8 cellular contexts compared by ENCODE assay signal in genomic region chr7:149690688-149691446, GRCh38.
DNase-seq lines count a peak whose midpoint lies in the region.

No MANE protein-coding gene starts in this region.

- H3K4me2 ChIP-seq in BLaER1 treated with 17β-estradiol and CSF1 and Interleukin-3, amounts not matched to agents 10 nM and 100 nM, result peak overlapping the region in 7 of 11 experiments; percentile 1 to 44 (median 18); a peak in 7 of 22 replicates

- peaks cover 0 to 5% (median 0%) of the 10 kb centered on the region in 11 experiments; a peak in 2 of 22 replicates for H3K27me3 ChIP-seq in BLaER1 treated with 17β-estradiol and CSF1 and Interleukin-3, amounts not matched to agents 10 nM and 100 nM
- H3K27me3 ChIP-seq in HUES48 (ENCODE audit: control insufficient read depth, insufficient read depth, low read length), result peaks cover 7% of the 10 kb centered on the region; the same call in 1 of the 2 replicates
- peaks cover 11% of the 10 kb centered on the region for H3K27me3 ChIP-seq in iPS-20b (ENCODE audit: insufficient read depth, low read length)

- H3K27ac ChIP-seq in BLaER1 treated with 17β-estradiol and CSF1 and Interleukin-3, amounts not matched to agents 10 nM and 100 nM, result no peak overlapping the region
- H3K27ac ChIP-seq in HUES48 (ENCODE audit: low read depth, low read length), result peak overlapping the region; percentile 19
- no peak overlapping the region for H3K27ac ChIP-seq in iPS-20b (ENCODE audit: low read length)

- DNase-seq in UCSD-AML1 (lab: John Stamatoyannopoulos, UW; ENCODE audit: unreplicated experiment) (peak; percentile 79), NCI-H2196 (lab: John Stamatoyannopoulos, UW; ENCODE audit: unreplicated experiment) (no peak), medulla oblongata (ENCODE audit: extremely low spot score) (no peak), cerebellum (ENCODE audit: low spot score) (no peak), NCI-H2029 (lab: John Stamatoyannopoulos, UW) (no peak)

- no peaks in the 10 kb centered on the region for H3K36me3 ChIP-seq in BLaER1 treated with 17β-estradiol and CSF1 and Interleukin-3, amounts not matched to agents 10 nM and 100 nM
- H3K36me3 ChIP-seq in HUES48 (ENCODE audit: control insufficient read depth, insufficient read depth, low read length) (no peaks in the 10 kb centered on the region), iPS-20b (ENCODE audit: insufficient read depth, low read depth, low read length) (no peaks in the 10 kb centered on the region)

- peaks cover 0 to 10% (median 6%) of the 10 kb centered on the region in 10 experiments; a peak in 7 of 20 replicates for H3K4me1 ChIP-seq in BLaER1 treated with 17β-estradiol and CSF1 and Interleukin-3, amounts not matched to agents 10 nM and 100 nM
- H3K4me1 ChIP-seq in HUES48 (ENCODE audit: control insufficient read depth, insufficient read depth, low read length) (peaks cover 15% of the 10 kb centered on the region), iPS-20b (ENCODE audit: insufficient read depth, low read length) (peaks cover 5% of the 10 kb centered on the region)

- no peak overlapping the region for H3K4me3 ChIP-seq in BLaER1 treated with 17β-estradiol and CSF1 and Interleukin-3, amounts not matched to agents 10 nM and 100 nM
- H3K4me3 ChIP-seq in HUES48 (ENCODE audit: low read depth, low read length) (peak overlapping the region; percentile 54), iPS-20b (ENCODE audit: low read length) (peak overlapping the region; percentile 40)

- peaks cover 14 to 35% (median 24%) of the 10 kb centered on the region in 11 experiments; a peak in 21 of 22 replicates for H3K9me3 ChIP-seq in BLaER1 treated with 17β-estradiol and CSF1 and Interleukin-3, amounts not matched to agents 10 nM and 100 nM (replicated peaks in 1 of 11)
- no peaks in the 10 kb centered on the region for H3K9me3 ChIP-seq in HUES48 (ENCODE audit: control insufficient read depth, insufficient read depth, low read length)
- H3K9me3 ChIP-seq in iPS-20b (ENCODE audit: insufficient read depth, low read depth, low read length), result no peaks in the 10 kb centered on the region

- H3K9ac ChIP-seq in BLaER1 treated with 17β-estradiol and CSF1 and Interleukin-3, amounts not matched to agents 10 nM and 100 nM, result no peak overlapping the region
- H3K9ac ChIP-seq in HUES48 (ENCODE audit: low read depth, low read length) (no peak overlapping the region), iPS-20b (ENCODE audit: low read depth, low read length) (no peak overlapping the region)

- no peaks in the 10 kb centered on the region for H4K20me1 ChIP-seq in BLaER1 treated with 17β-estradiol and CSF1 and Interleukin-3, amounts not matched to agents 10 nM and 100 nM

Comparison
In these comparisons a context has a peak if more than half of its experiments do, and no peak if none do; other contexts are left out.
1. H3K4me3 ChIP-seq: peak in HUES48 (single experiment) and iPS-20b (single experiment); none in BLaER1 treated with 17β-estradiol and CSF1 and Interleukin-3, amounts not matched to agents 10 nM and 100 nM (0 of 10).